Comparison of ENCODE assay signal across 10 cellular contexts in genomic region chr9:121634800-121635261, GRCh38. TPM values are rescaled to one million over a fixed set of nuclear protein-coding genes. Genes with fewer than 3 reads are reported as not detected.
DNase-seq lines count a peak whose midpoint lies in the region; ATAC-seq, FAIRE-seq and TF ChIP-seq lines count a peak whose summit lies in the region.
"Had no signal": no experiment of that assay in that cellular context is flagged by ENCODE, and none has a peak within 500 bp of the region (broad histone marks: within the 10 kb centered on the region; RNA-seq: fewer than 3 reads in every experiment).

No MANE protein-coding gene starts in this region.

- no peaks in the 10 kb centered on the region for H3K9me3 Mint-ChIP-seq in activated T-cell treated with anti-CD3 and anti-CD28 coated beads, Interleukin-2, amount 50 U/mL, for 4 hours

- H3K4me3 Mint-ChIP-seq in activated T-cell treated with anti-CD3 and anti-CD28 coated beads, Interleukin-2, amount 50 U/mL, for 4 hours, result no peak overlapping the region

- H3K9me3 ChIP-seq in right cardiac atrium (ENCODE audit: control insufficient read depth, low read length) (no peaks in the 10 kb centered on the region), tibial artery (no peaks in the 10 kb centered on the region)
- H3K9me3 ChIP-seq: SJSA1 had no signal

- H3K4me1 Mint-ChIP-seq in activated T-cell treated with anti-CD3 and anti-CD28 coated beads, Interleukin-2, amount 50 U/mL, for 4 hours (ENCODE audit: low read depth), result peaks cover 3% of the 10 kb centered on the region

- peak; percentile 21 to 24 for TF ChIP-seq CTCF in tibial artery (IDR thresholded peaks at IDR 0.05)

- no peak overlapping the region for H3K4me3 ChIP-seq in right cardiac atrium (ENCODE audit: low read length)
- no peak overlapping the region for H3K4me3 ChIP-seq in tibial artery
- H3K4me3 ChIP-seq: SJSA1 had no signal

- no peak for FAIRE-seq in GM19239 (lab: Jason Lieb, UNC)

- H3K36me3 ChIP-seq in tibial artery, result no peaks in the 10 kb centered on the region
- H3K36me3 ChIP-seq: SJSA1 had no signal

- intact Hi-C loops in right cardiac atrium (cut with DNase I), result loop anchor here in 2 of 4 donors (5.0 to 10.0 kb wide), 2 partner anchors 47 to 50 kb away; no protein-coding TSS in a partner anchor
- intact Hi-C loops in tibial artery (cut with DNase I; ENCODE audit: low total_unique reads), result no loop called here

- no peaks in the 10 kb centered on the region for H3K36me3 Mint-ChIP-seq in activated T-cell treated with anti-CD3 and anti-CD28 coated beads, Interleukin-2, amount 50 U/mL, for 4 hours (ENCODE audit: insufficient read depth)

- H3K4me1 ChIP-seq in right cardiac atrium (ENCODE audit: control insufficient read depth, insufficient read depth, low read length), result peaks cover 10% of the 10 kb centered on the region
- peaks cover 0 to 42% (median 28%) of the 10 kb centered on the region in 4 donors for H3K4me1 ChIP-seq in tibial artery
- H3K4me1 ChIP-seq: SJSA1 had no signal

- peak; percentile 9 to 40 for DNase-seq in NCI-H524 (lab: John Stamatoyannopoulos, UW)
- DNase-seq in NCI-H524 treated with DMSO at 0.1 percent for 48 hours (lab: John Stamatoyannopoulos, UW), result no peak
- peak; percentile 70 for DNase-seq in UCSD-AML1 (lab: John Stamatoyannopoulos, UW; ENCODE audit: unreplicated experiment)
- DNase-seq in right cardiac atrium, result peak in 1 of 3 donors; percentile 68
- no peak for DNase-seq in tibial artery
- DNase-seq in GM19239 (ENCODE audit: insufficient read length, low spot score), result no peak
- DNase-seq in activated T-cell treated with anti-CD3 and anti-CD28 coated beads, Interleukin-2, amount 50 U/mL, for 4 hours, result no peak
- DNase-seq: DND-41 had no signal

- ATAC-seq in right cardiac atrium (peak; percentile 54 to 69), GM18519 (IDR thresholded peaks at IDR 0.05; ENCODE audit: low FRiP score, unreplicated experiment) (no peak)
- no peak for ATAC-seq in activated T-cell treated with anti-CD3 and anti-CD28 coated beads, Interleukin-2, amount 50 U/mL, for 4 hours

- H3K27me3 Mint-ChIP-seq in activated T-cell treated with anti-CD3 and anti-CD28 coated beads, Interleukin-2, amount 50 U/mL, for 4 hours (ENCODE audit: low read depth), result peaks cover 14% of the 10 kb centered on the region

- H3K27me3 ChIP-seq in right cardiac atrium (ENCODE audit: control insufficient read depth, insufficient read depth), result no peaks in the 10 kb centered on the region
- H3K27me3 ChIP-seq in tibial artery, result no peaks in the 10 kb centered on the region
- H3K27me3 ChIP-seq: SJSA1 had no signal

- H3K27ac ChIP-seq in right cardiac atrium (ENCODE audit: low read length), result no peak overlapping the region
- H3K27ac ChIP-seq in tibial artery, result no peak overlapping the region
- H3K27ac ChIP-seq: SJSA1 had no signal

- WGBS in right cardiac atrium, result 48% methylated on average over 12 of the region's 12 CpGs

RNA-seq across cellular contexts. Expression of gene DAB2IP, which starts 16.6 kb away (rescaled TPM):
- total RNA-seq in right cardiac atrium, result 10 to 100 TPM; 41.7 to 55.0 (median 42.7) TPM
- polyA plus RNA-seq in right cardiac atrium, result 25.5 TPM
- under 1 TPM; 0.14 to 0.24 (median 0.18) TPM for total RNA-seq in activated T-cell treated with anti-CD3 and anti-CD28 coated beads, Interleukin-2, amount 50 U/mL, for 4 hours

Comparison
In these comparisons a context has a peak if more than half of its experiments do, and no peak if none do; other contexts are left out.
1. DNase-seq: peak in NCI-H524 (2 of 2) and UCSD-AML1 (single experiment); none in NCI-H524 treated with DMSO at 0.1 percent for 48 hours (single experiment), tibial artery (0 of 2), GM19239 (single experiment) and activated T-cell treated with anti-CD3 and anti-CD28 coated beads, Interleukin-2, amount 50 U/mL, for 4 hours (single experiment).
2. ATAC-seq: peak in right cardiac atrium (2 of 2); none in GM18519 (single experiment) and activated T-cell treated with anti-CD3 and anti-CD28 coated beads, Interleukin-2, amount 50 U/mL, for 4 hours (0 of 2).
3. RNA of gene DAB2IP, which starts 16.6 kb away (total RNA-seq): 41.7 to 55.0 TPM in right cardiac atrium; 0.14 to 0.24 TPM in activated T-cell treated with anti-CD3 and anti-CD28 coated beads, Interleukin-2, amount 50 U/mL, for 4 hours; every median in the first group is over 10 times any median in the second.